11 cellular contexts compared by ENCODE assay signal in genomic region chr20:4667371-4667773, GRCh38. TPM values are rescaled to one million over a fixed set of nuclear protein-coding genes. Genes with fewer than 3 reads are reported as not detected.
DNase-seq lines count a peak whose midpoint lies in the region; ATAC-seq and TF ChIP-seq lines count a peak whose summit lies in the region.
"Had no signal": no experiment of that assay in that cellular context is flagged by ENCODE, and none has a peak within 500 bp of the region (broad histone marks: within the 10 kb centered on the region; RNA-seq: fewer than 3 reads in every experiment).

No MANE protein-coding gene starts in this region.

- peaks cover 2% of the 10 kb centered on the region for H3K36me3 Mint-ChIP-seq in T-helper 17 cell (ENCODE audit: low read depth)
- H3K36me3 Mint-ChIP-seq in type B pancreatic cell: no peaks in the 10 kb centered on the region

- peaks cover 29% of the 10 kb centered on the region for H3K4me1 Mint-ChIP-seq in T-helper 17 cell
- H3K4me1 Mint-ChIP-seq in type B pancreatic cell (ENCODE audit: unreplicated experiment): peaks cover 10% of the 10 kb centered on the region

- DNase-seq in GF-D8 (lab: John Stamatoyannopoulos, UW): peak; percentile 15
- DNase-seq in T-helper 17 cell: no peak
- peak; percentile 59 for DNase-seq in foreskin melanocyte
- no peak for DNase-seq in type B pancreatic cell (ENCODE audit: extremely low spot score, unreplicated experiment)
- DNase-seq in NCI-H1105 (lab: John Stamatoyannopoulos, UW): no peak
- DNase-seq: gastrocnemius medialis, NCI-H1417, NCI-H510A, SHP77 had no signal

- no peaks in the 10 kb centered on the region for H3K36me3 ChIP-seq in BLaER1 treated with 17β-estradiol and CSF1 and Interleukin-3, amounts not matched to agents 10 nM and 100 nM
- H3K36me3 ChIP-seq: gastrocnemius medialis had no signal

- peaks cover 4% of the 10 kb centered on the region for H3K9me3 Mint-ChIP-seq in type B pancreatic cell

- peak overlapping the region in 9 of 11 experiments; percentile 39 to 83 (median 72); a peak in 17 of 22 replicates for H3K27ac ChIP-seq in BLaER1 treated with 17β-estradiol and CSF1 and Interleukin-3, amounts not matched to agents 10 nM and 100 nM
- H3K27ac ChIP-seq: gastrocnemius medialis had no signal

- H3K4me3 Mint-ChIP-seq in T-helper 17 cell (peak overlapping the region; percentile 53), type B pancreatic cell (no peak overlapping the region)

- no peaks in the 10 kb centered on the region for H3K27me3 Mint-ChIP-seq in T-helper 17 cell
- no peaks in the 10 kb centered on the region for H3K27me3 Mint-ChIP-seq in type B pancreatic cell

- H3K27ac Mint-ChIP-seq in T-helper 17 cell: peak overlapping the region; percentile 47
- H3K27ac Mint-ChIP-seq in type B pancreatic cell: no peak overlapping the region

- no peak overlapping the region for H3K4me3 ChIP-seq in BLaER1 treated with 17β-estradiol and CSF1 and Interleukin-3, amounts not matched to agents 10 nM and 100 nM
- H3K4me3 ChIP-seq: gastrocnemius medialis had no signal

- H3K4me1 ChIP-seq in BLaER1 treated with 17β-estradiol and CSF1 and Interleukin-3, amounts not matched to agents 10 nM and 100 nM: peaks cover 27 to 65% (median 39%) of the 10 kb centered on the region in 10 experiments
- H3K4me1 ChIP-seq: gastrocnemius medialis had no signal

- no peaks in the 10 kb centered on the region for H4K20me1 ChIP-seq in BLaER1 treated with 17β-estradiol and CSF1 and Interleukin-3, amounts not matched to agents 10 nM and 100 nM

- no peak for TF ChIP-seq CTCF in type B pancreatic cell (conservative IDR thresholded peaks at IDR 0.05)

- H3K9me3 ChIP-seq in BLaER1 treated with 17β-estradiol and CSF1 and Interleukin-3, amounts not matched to agents 10 nM and 100 nM (replicated peaks in 1 of 11): peaks cover 0 to 5% (median 0%) of the 10 kb centered on the region in 11 experiments; a peak in 1 of 22 replicates
- no peaks in the 10 kb centered on the region for H3K9me3 ChIP-seq in T-helper 17 cell (ENCODE audit: control insufficient read depth, low read length, poor library complexity, severe bottlenecking)
- H3K9me3 ChIP-seq: gastrocnemius medialis had no signal

- H3K9ac ChIP-seq in BLaER1 treated with 17β-estradiol and CSF1 and Interleukin-3, amounts not matched to agents 10 nM and 100 nM: peak overlapping the region in 1 of 11 experiments; percentile 2; a peak in 1 of 22 replicates

- no peaks in the 10 kb centered on the region for H3K27me3 ChIP-seq in BLaER1 treated with 17β-estradiol and CSF1 and Interleukin-3, amounts not matched to agents 10 nM and 100 nM
- H3K27me3 ChIP-seq: gastrocnemius medialis had no signal

- ATAC-seq in T-helper 17 cell (no peak), GM19324 (IDR thresholded peaks at IDR 0.05; ENCODE audit: low FRiP score, unreplicated experiment) (no peak)
- ATAC-seq: gastrocnemius medialis had no signal

- H3K4me2 ChIP-seq in BLaER1 treated with 17β-estradiol and CSF1 and Interleukin-3, amounts not matched to agents 10 nM and 100 nM: peak overlapping the region; percentile 5 to 89 (median 74); a peak in 19 of 22 replicates

RNA-seq across cellular contexts. Expression of gene PRNP, which starts 18.9 kb away (rescaled TPM):
- total RNA-seq in T-helper 17 cell (10 to 100 TPM; 86.0 to 96.1 TPM), type B pancreatic cell (ENCODE audit: low replicate concordance) (32.7 and 34.0 TPM in 2 replicates)

RNA-seq across cellular contexts. Expression of gene PRND, which starts 54.3 kb away (rescaled TPM):
- total RNA-seq in T-helper 17 cell (not detected), type B pancreatic cell (ENCODE audit: low replicate concordance) (0.48 TPM in 1 of 2 replicates, not detected in the other)
- total RNA-seq: gastrocnemius medialis had no signal

Comparison
In these comparisons a context has a peak if more than half of its experiments do, and no peak if none do; other contexts are left out.
1. DNase-seq: peak in GF-D8 (single experiment) and foreskin melanocyte (single experiment); none in T-helper 17 cell (0 of 3), type B pancreatic cell (single experiment) and NCI-H1105 (single experiment).